8 cellular contexts compared by ENCODE assay signal in the genomic region with DNA sequence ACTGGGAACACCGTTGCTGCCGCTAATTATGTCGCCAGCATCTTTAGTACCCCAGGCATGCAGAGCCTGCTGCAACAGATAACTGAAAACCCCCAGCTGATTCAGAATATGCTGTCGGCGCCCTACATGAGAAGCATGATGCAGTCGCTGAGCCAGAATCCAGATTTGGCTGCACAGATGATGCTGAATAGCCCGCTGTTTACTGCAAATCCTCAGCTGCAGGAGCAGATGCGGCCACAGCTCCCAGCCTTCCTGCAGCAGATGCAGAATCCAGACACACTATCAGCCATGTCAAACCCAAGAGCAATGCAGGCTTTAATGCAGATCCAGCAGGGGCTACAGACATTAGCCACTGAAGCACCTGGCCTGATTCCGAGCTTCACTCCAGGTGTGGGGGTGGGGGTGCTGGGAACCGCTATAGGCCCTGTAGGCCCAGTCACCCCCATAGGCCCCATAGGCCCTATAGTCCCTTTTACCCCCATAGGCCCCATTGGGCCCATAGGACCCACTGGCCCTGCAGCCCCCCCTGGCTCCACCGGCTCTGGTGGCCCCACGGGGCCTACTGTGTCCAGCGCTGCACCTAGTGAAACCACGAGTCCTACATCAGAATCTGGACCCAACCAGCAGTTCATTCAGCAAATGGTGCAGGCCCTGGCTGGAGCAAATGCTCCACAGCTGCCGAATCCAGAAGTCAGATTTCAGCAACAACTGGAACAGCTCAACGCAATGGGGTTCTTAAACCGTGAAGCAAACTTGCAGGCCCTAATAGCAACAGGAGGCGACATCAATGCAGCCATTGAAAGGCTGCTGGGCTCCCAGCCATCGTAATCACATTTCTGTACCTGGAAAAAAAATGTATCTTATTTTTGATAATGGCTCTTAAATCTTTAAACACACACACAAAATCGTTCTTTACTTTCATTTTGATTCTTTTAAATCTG.
A peak's percentile ranks its signal among the peaks of the same experiment; 100 is the strongest.
DNase-seq lines count a peak whose midpoint lies in the region; FAIRE-seq and TF ChIP-seq lines count a peak whose summit lies in the region.

No MANE protein-coding gene starts in this region.

- TF ChIP-seq CTCF in NB4 (IDR thresholded peaks at IDR 0.05; ENCODE audit: low read depth, low read length) (no peak), tibial artery (IDR thresholded peaks at IDR 0.05) (no peak)

- peak overlapping the region; percentile 89 for H3K9ac ChIP-seq in mucosa of rectum (ENCODE audit: low read depth in 1 of 2, low read length in 2 of 2)

- H3K4me3 ChIP-seq in NB4 (ENCODE audit: low read depth, low read length) (peak overlapping the region; percentile 84), mucosa of rectum (ENCODE audit: low read length in 2 of 2) (peak overlapping the region; percentile 85 to 92), tibial artery (peak overlapping the region; percentile 59 to 80)

- peaks cover 0 to 2% of the 10 kb centered on the region in 2 donors for H3K4me1 ChIP-seq in mucosa of rectum (ENCODE audit: control insufficient read depth in 2 of 2, insufficient read depth in 2 of 2, low read length in 2 of 2)
- peaks cover 0 to 45% (median 3%) of the 10 kb centered on the region in 4 donors for H3K4me1 ChIP-seq in tibial artery

- H3K27me3 ChIP-seq in mucosa of rectum (ENCODE audit: control insufficient read depth in 2 of 2, insufficient read depth in 2 of 2, low read length in 2 of 2) (peaks cover 0 to 3% of the 10 kb centered on the region in 2 donors), tibial artery (no peaks in the 10 kb centered on the region)

- peak; percentile 64 for FAIRE-seq in GM18507 (lab: Jason Lieb, UNC)

- H3K27ac ChIP-seq in caudate nucleus (ENCODE audit: low read depth, low read length) (peak overlapping the region; percentile 89), mucosa of rectum (ENCODE audit: low read depth in 2 of 2, low read length in 2 of 2) (peak overlapping the region in 1 of 2 donors; percentile 92), tibial artery (peak overlapping the region; percentile 93 to 100)

- intact Hi-C loops in tibial artery (cut with DNase I; ENCODE audit: low total_unique reads), result no loop called here

- H3K36me3 ChIP-seq in mucosa of rectum (ENCODE audit: control insufficient read depth in 2 of 2, insufficient read depth in 2 of 2, low read length in 2 of 2), result peaks cover 0 to 2% of the 10 kb centered on the region in 2 donors
- no peaks in the 10 kb centered on the region for H3K36me3 ChIP-seq in tibial artery

- DNase-seq in GM18507 (ENCODE audit: extremely low spot score, insufficient read length, low read depth) (no peak), NB4 (ENCODE audit: low read depth) (no peak), caudate nucleus (lab: John Stamatoyannopoulos, UW) (peak in 29 of 61 donors; percentile 0 to 47 (median 15)), tibial artery (no peak), hepatic stellate cell (ENCODE audit: low spot score) (no peak), islet precursor cell (no peak), NCI-H146 treated with DMSO at 0.1 percent for 48 hours (lab: John Stamatoyannopoulos, UW; ENCODE audit: unreplicated experiment) (no peak)

- no peak for TF ChIP-seq POLR2A in NB4 (IDR thresholded peaks at IDR 0.05; ENCODE audit: extremely low read depth, insufficient read length)

- no peaks in the 10 kb centered on the region for H3K9me3 ChIP-seq in mucosa of rectum (ENCODE audit: control insufficient read depth in 2 of 2, low read length in 2 of 2)
- no peaks in the 10 kb centered on the region for H3K9me3 ChIP-seq in tibial artery
